ENCODE assay signal across 29 cellular contexts in the genomic region with DNA sequence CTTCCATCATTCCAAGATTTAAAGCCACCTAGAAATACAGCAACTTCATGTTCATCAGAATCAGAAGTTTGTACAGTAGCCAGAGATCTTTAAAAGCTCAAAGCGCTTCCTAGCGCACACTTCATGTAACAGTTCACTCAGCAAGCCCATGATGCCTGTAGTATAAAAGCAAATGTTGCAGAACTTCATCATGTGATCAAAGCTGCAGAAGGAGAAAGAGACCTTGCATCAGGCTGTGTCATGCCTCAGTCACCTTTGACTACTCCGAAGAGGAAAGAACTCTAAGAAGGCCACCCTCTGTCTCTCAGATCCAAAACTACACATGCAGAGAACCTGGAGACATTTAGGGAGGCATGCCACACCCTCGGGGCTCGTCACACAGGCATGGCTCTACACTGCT.
"Had no signal": no experiment of that assay in that cellular context is flagged by ENCODE, and none has a peak within 500 bp of the region (broad histone marks: within the 10 kb centered on the region; RNA-seq: fewer than 3 reads in every experiment).

No MANE protein-coding gene starts in this region.

- H3K27me3 ChIP-seq: adrenal gland, ascending aorta, brain microvascular endothelial cell, esophagus squamous epithelium, gastrocnemius medialis, hepatocyte, tibial nerve had no signal

- H3K27me3 Mint-ChIP-seq: activated B cell treated with CpG ODN at 0.5 μM for 24 hours; activated CD8-positive, alpha-beta memory T cell treated with anti-CD3 and anti-CD28 coated beads, Interleukin-2, amount 10 ng/mL, durations not matched to agents 7 days and 5 days; activated naive CD8-positive, alpha-beta T cell treated with anti-CD3 and anti-CD28 coated beads for 36 hours; naive thymus-derived CD8-positive, alpha-beta T cell had no signal

- ATAC-seq: activated CD8-positive, alpha-beta memory T cell treated with anti-CD3 and anti-CD28 coated beads, Interleukin-2, amount 10 ng/mL, durations not matched to agents 7 days and 5 days; activated CD8-positive, alpha-beta T cell treated with anti-CD3 and anti-CD28 coated beads, Interleukin-2, amount 10 ng/mL, durations not matched to agents 7 days and 5 days; activated T-cell treated with anti-CD3 and anti-CD28 coated beads, Interleukin-2, amount 50 U/mL, for 72 hours; gastrocnemius medialis; left cardiac atrium; naive thymus-derived CD8-positive, alpha-beta T cell; right cardiac atrium had no signal

- H3K4me3 Mint-ChIP-seq: activated B cell treated with CpG ODN at 0.5 μM for 24 hours; activated CD8-positive, alpha-beta memory T cell treated with anti-CD3 and anti-CD28 coated beads, Interleukin-2, amount 10 ng/mL, durations not matched to agents 7 days and 5 days; activated CD8-positive, alpha-beta T cell treated with anti-CD3 and anti-CD28 coated beads, Interleukin-2, amount 10 ng/mL, durations not matched to agents 7 days and 5 days; activated naive CD4-positive, alpha-beta T cell treated with anti-CD3 and anti-CD28 coated beads for 36 hours; activated naive CD8-positive, alpha-beta T cell treated with anti-CD3 and anti-CD28 coated beads for 36 hours; activated T-cell treated with anti-CD3 and anti-CD28 coated beads, Interleukin-2, amount 50 U/mL, for 72 hours; memory B cell; naive thymus-derived CD8-positive, alpha-beta T cell; neural crest cell had no signal

- H3K36me3 ChIP-seq: adrenal gland, ascending aorta, esophagus squamous epithelium, gastrocnemius medialis, tibial nerve had no signal

- FAIRE-seq: endothelial cell of umbilical vein had no signal

- H3K27ac ChIP-seq: adrenal gland, ascending aorta, brain microvascular endothelial cell, esophagus squamous epithelium, gastrocnemius medialis, hepatocyte, tibial nerve had no signal

- H3K36me3 Mint-ChIP-seq: activated CD8-positive, alpha-beta memory T cell treated with anti-CD3 and anti-CD28 coated beads, Interleukin-2, amount 10 ng/mL, durations not matched to agents 7 days and 5 days had no signal

- H3K4me1 ChIP-seq: adrenal gland, ascending aorta, gastrocnemius medialis had no signal

- DNase-seq: activated B cell treated with CpG ODN at 0.5 μM for 24 hours; activated CD4-positive, alpha-beta T cell treated with anti-CD3 and anti-CD28 coated beads, Interleukin-2, amount 50 U/mL, for 1 hour; activated CD8-positive, alpha-beta memory T cell treated with anti-CD3 and anti-CD28 coated beads, Interleukin-2, amount 10 ng/mL, durations not matched to agents 7 days and 5 days; activated CD8-positive, alpha-beta T cell treated with anti-CD3 and anti-CD28 coated beads, Interleukin-2, amount 10 ng/mL, durations not matched to agents 7 days and 5 days; activated naive CD4-positive, alpha-beta T cell treated with anti-CD3 and anti-CD28 coated beads for 36 hours; activated naive CD8-positive, alpha-beta T cell treated with anti-CD3 and anti-CD28 coated beads for 36 hours; activated T-cell treated with anti-CD3 and anti-CD28 coated beads, Interleukin-2, amount 50 U/mL, for 72 hours; adrenal gland; brain microvascular endothelial cell; central memory CD4-positive, alpha-beta T cell; esophagus squamous epithelium; gastrocnemius medialis; islet precursor cell; left cardiac atrium; midbrain; naive thymus-derived CD8-positive, alpha-beta T cell; occipital lobe; right cardiac atrium; stimulated activated CD4-positive, alpha-beta T cell treated with anti-CD3 and anti-CD28 coated beads, Interleukin-15, amount 100 ng/mL, for 24 hours; stimulated activated CD4-positive, alpha-beta T cell treated with anti-CD3 and anti-CD28 coated beads, Interleukin-2, amount 100 ng/mL, for 24 hours; stimulated activated naive CD4-positive, alpha-beta T cell; SW 1271; T-helper 2 cell had no signal

- H3K27ac Mint-ChIP-seq: activated B cell treated with CpG ODN at 0.5 μM for 24 hours; activated CD8-positive, alpha-beta memory T cell treated with anti-CD3 and anti-CD28 coated beads, Interleukin-2, amount 10 ng/mL, durations not matched to agents 7 days and 5 days; activated CD8-positive, alpha-beta T cell treated with anti-CD3 and anti-CD28 coated beads, Interleukin-2, amount 10 ng/mL, durations not matched to agents 7 days and 5 days; activated naive CD4-positive, alpha-beta T cell treated with anti-CD3 and anti-CD28 coated beads for 36 hours; activated naive CD8-positive, alpha-beta T cell treated with anti-CD3 and anti-CD28 coated beads for 36 hours; activated T-cell treated with anti-CD3 and anti-CD28 coated beads, Interleukin-2, amount 50 U/mL, for 72 hours; memory B cell; naive thymus-derived CD8-positive, alpha-beta T cell had no signal

- H3K4me3 ChIP-seq: adrenal gland, ascending aorta, esophagus squamous epithelium, gastrocnemius medialis, hepatocyte, tibial nerve had no signal

- H3K4me1 Mint-ChIP-seq: activated CD8-positive, alpha-beta memory T cell treated with anti-CD3 and anti-CD28 coated beads, Interleukin-2, amount 10 ng/mL, durations not matched to agents 7 days and 5 days; activated naive CD8-positive, alpha-beta T cell treated with anti-CD3 and anti-CD28 coated beads for 36 hours; memory B cell had no signal

- H3K9me3 ChIP-seq: adrenal gland, esophagus squamous epithelium, gastrocnemius medialis had no signal
